10 cellular contexts compared by ENCODE assay signal in the genomic region with DNA sequence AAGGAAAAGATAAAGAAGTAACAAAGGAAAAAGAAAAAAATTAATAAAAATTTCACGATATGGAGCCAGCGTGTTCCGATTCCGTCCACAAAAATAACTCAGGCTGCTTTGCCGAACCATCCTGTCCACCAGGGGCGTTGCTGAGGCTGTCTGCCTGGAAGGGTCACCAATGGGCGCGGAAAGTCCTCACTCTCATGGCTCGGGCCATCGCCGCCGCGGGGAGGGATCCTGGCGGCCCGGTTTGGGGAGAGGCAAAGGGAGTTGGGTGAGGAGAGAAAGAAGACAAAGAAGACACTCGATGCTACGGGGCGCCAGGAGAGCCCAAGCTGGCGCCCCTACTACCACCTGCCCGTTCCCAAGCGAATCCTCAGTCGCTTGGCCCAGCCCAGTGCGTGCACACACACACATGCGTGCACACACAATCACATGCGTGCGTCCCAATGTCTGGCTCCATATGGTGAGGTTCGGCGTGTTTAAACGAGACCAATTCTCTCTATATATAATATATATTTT. TPM values are rescaled to one million over a fixed set of nuclear protein-coding genes. Genes with fewer than 3 reads are reported as not detected.
DNase-seq lines count a peak whose midpoint lies in the region; ATAC-seq and TF ChIP-seq lines count a peak whose summit lies in the region.
"Had no signal": no experiment of that assay in that cellular context is flagged by ENCODE, and none has a peak within 500 bp of the region (broad histone marks: within the 10 kb centered on the region; RNA-seq: fewer than 3 reads in every experiment).

No MANE protein-coding gene starts in this region.

- H3K9me3 ChIP-seq in Panc1 (ENCODE audit: control insufficient read depth, insufficient read depth, low read depth, low read length): no peaks in the 10 kb centered on the region
- H3K9me3 ChIP-seq: pancreas had no signal

- H3K27me3 ChIP-seq in Panc1 (ENCODE audit: control insufficient read depth, insufficient read depth, low read length): no peaks in the 10 kb centered on the region
- H3K27me3 ChIP-seq: pancreas had no signal

- peak; percentile 28 for DNase-seq in activated CD4-positive, CD25-positive, alpha-beta regulatory T cell treated with anti-CD3 and anti-CD28 coated beads, Interleukin-2, amount 50 U/mL, for 72 hours
- DNase-seq in Panc1 (ENCODE audit: low read depth, low spot score) (no peak), epithelial cell of prostate (ENCODE audit: low read depth, low spot score) (no peak), sciatic nerve (ENCODE audit: low spot score) (peak; percentile 59), NCI-H2029 (lab: John Stamatoyannopoulos, UW) (no peak), GM19240 (ENCODE audit: insufficient read length, low spot score) (no peak), HUDEP-2 (lab: John Stamatoyannopoulos, UW; ENCODE audit: unreplicated experiment in 76 of 76) (no peak)
- DNase-seq: NCI-H524 had no signal

- intact Hi-C loops in Panc1 (cut with micrococcal nuclease; ENCODE audit: unreplicated experiment): no loop called here
- intact Hi-C loops in sciatic nerve (cut with DNase I): no loop called here

- no TSS peak for BruUV-seq in Panc1 (replicated peaks; lab: Mats Ljungman, UMichigan)

- 0 out of 2 replicates have a peak, but pooled peaks have one; percentile 46 for TF ChIP-seq CTCF in Panc1 (IDR thresholded peaks at IDR 0.05)

- no peak overlapping the region for H3K4me3 ChIP-seq in Panc1 (ENCODE audit: low read depth in 2 of 2, low read length in 2 of 2)
- H3K4me3 ChIP-seq: pancreas had no signal

- CTCF ChIA-PET in Panc1 (lab: Charles Lee): interaction anchor here (0.5 kb wide), 1 partner anchor 13 kb away, joined by 5 read pairs; no protein-coding TSS in a partner anchor

- ATAC-seq in activated CD4-positive, CD25-positive, alpha-beta regulatory T cell treated with anti-CD3 and anti-CD28 coated beads, Interleukin-2, amount 50 U/mL, for 24 hours: no peak
- ATAC-seq in Panc1: no peak
- ATAC-seq in sciatic nerve: no peak

- H3K4me1 ChIP-seq in Panc1 (ENCODE audit: control insufficient read depth, insufficient read depth, low read length): peaks cover 26% of the 10 kb centered on the region

- H3K27ac ChIP-seq in Panc1 (ENCODE audit: low read length): 0 out of 2 replicates have a peak overlapping the region, but pooled peaks have one; percentile 24
- peak overlapping the region; percentile 67 for H3K27ac ChIP-seq in epithelial cell of prostate
- H3K27ac ChIP-seq: pancreas had no signal

- in situ Hi-C loops in Panc1 (cut with HindIII; ENCODE audit: low pct_unique_long_range_greater_than_20kb, low sequenced_read_pairs): no loop called here

- H3K36me3 ChIP-seq in Panc1 (ENCODE audit: control insufficient read depth, insufficient read depth, low read length): peaks cover 40% of the 10 kb centered on the region

- POLR2A ChIA-PET in Panc1 (lab: Charles Lee): no interaction called here

RNA-seq across cellular contexts. Expression of a gene that starts 5.6 kb away (rescaled TPM):
- 0.39 TPM for total RNA-seq in Panc1 (2021; ENCODE audit: unreplicated experiment)
- 0.34 TPM for polyA plus RNA-seq in Panc1 (2012; ENCODE audit: insufficient read length)
- 8.1 TPM for total RNA-seq in sciatic nerve

RNA-seq across cellular contexts. Expression of a gene that starts 13.0 kb away (rescaled TPM):
- 360 TPM for total RNA-seq in Panc1 (2021; ENCODE audit: unreplicated experiment)
- polyA plus RNA-seq in Panc1 (2012; ENCODE audit: insufficient read length): 296 TPM
- total RNA-seq in sciatic nerve: 366 TPM

RNA-seq across cellular contexts. Expression of a gene that starts 21.4 kb away (rescaled TPM):
- total RNA-seq in Panc1 (2021; ENCODE audit: unreplicated experiment) (3.7 TPM), sciatic nerve (39.7 TPM)
- polyA plus RNA-seq in Panc1 (2012; ENCODE audit: insufficient read length): 8.0 TPM

RNA-seq across cellular contexts. Expression of a gene that starts 37.7 kb away (rescaled TPM):
- total RNA-seq in Panc1 (2021; ENCODE audit: unreplicated experiment) (46.4 TPM), sciatic nerve (18.0 TPM)
- polyA plus RNA-seq in Panc1 (2012; ENCODE audit: insufficient read length): 57.8 TPM

RNA-seq across cellular contexts. Expression of a gene that starts 42.4 kb away (rescaled TPM):
- 0.15 TPM for total RNA-seq in Panc1 (2021; ENCODE audit: unreplicated experiment)
- polyA plus RNA-seq in Panc1 (2012; ENCODE audit: insufficient read length): 0.29 TPM
- total RNA-seq in sciatic nerve: 13.7 TPM

Comparison
In these comparisons a context has a peak if more than half of its experiments do, and no peak if none do; other contexts are left out.
1. DNase-seq: peak in activated CD4-positive, CD25-positive, alpha-beta regulatory T cell treated with anti-CD3 and anti-CD28 coated beads, Interleukin-2, amount 50 U/mL, for 72 hours (single experiment) and sciatic nerve (single experiment); none in Panc1 (single experiment), epithelial cell of prostate (single experiment), NCI-H2029 (single experiment), GM19240 (single experiment) and HUDEP-2 (0 of 76).